Comparison of ENCODE assay signal across 11 cellular contexts in genomic region chr3:45343947-45344346, GRCh38. TPM values are rescaled to one million over a fixed set of nuclear protein-coding genes. Genes with fewer than 3 reads are reported as not detected.
DNase-seq lines count a peak whose midpoint lies in the region; ATAC-seq and TF ChIP-seq lines count a peak whose summit lies in the region.
"Had no signal": no experiment of that assay in that cellular context is flagged by ENCODE, and none has a peak within 500 bp of the region (broad histone marks: within the 10 kb centered on the region; RNA-seq: fewer than 3 reads in every experiment).

No MANE protein-coding gene starts in this region.

- ATAC-seq in HG03571 (IDR thresholded peaks at IDR 0.05; ENCODE audit: unreplicated experiment): no peak
- ATAC-seq in GM18511 (IDR thresholded peaks at IDR 0.05; ENCODE audit: unreplicated experiment): no peak
- ATAC-seq: upper lobe of right lung had no signal

- no peaks in the 10 kb centered on the region for H3K36me3 ChIP-seq in WERI-Rb-1
- H3K36me3 ChIP-seq: upper lobe of right lung had no signal

- H3K9me3 ChIP-seq in WERI-Rb-1 (ENCODE audit: severe bottlenecking): peaks cover 9% of the 10 kb centered on the region
- H3K9me3 ChIP-seq: upper lobe of right lung had no signal

- no peak overlapping the region for H3K27ac ChIP-seq in WERI-Rb-1
- H3K27ac ChIP-seq: upper lobe of right lung had no signal

- peak; percentile 43 for DNase-seq in NCI-H2029 (lab: John Stamatoyannopoulos, UW)
- no peak for DNase-seq in NCI-H2029 treated with DMSO at 0.1 percent for 48 hours (lab: John Stamatoyannopoulos, UW)
- peak; percentile 19 for DNase-seq in M059J (ENCODE audit: low read depth)
- no peak for DNase-seq in WERI-Rb-1
- no peak for DNase-seq in retinal pigment epithelial cell (ENCODE audit: low read depth)
- no peak for DNase-seq in NCI-H345 treated with DMSO at 0.1 percent for 48 hours (lab: John Stamatoyannopoulos, UW; ENCODE audit: unreplicated experiment)
- DNase-seq: activated CD4-positive, alpha-beta memory T cell treated with anti-CD3 and anti-CD28 coated beads, Interleukin-2, amount 10 ng/mL, durations not matched to agents 7 days and 5 days; SW 1271; upper lobe of right lung had no signal

- no peak overlapping the region for H3K4me3 ChIP-seq in WERI-Rb-1 (ENCODE audit: low read depth, low read length)
- no peak overlapping the region for H3K4me3 ChIP-seq in retinal pigment epithelial cell (ENCODE audit: low read length)
- H3K4me3 ChIP-seq: upper lobe of right lung had no signal

- TF ChIP-seq CTCF in WERI-Rb-1 (IDR thresholded peaks at IDR 0.05; ENCODE audit: low read depth, low read length) (0 out of 2 replicates have a peak, but pooled peaks have one; percentile 9), retinal pigment epithelial cell (conservative IDR thresholded peaks at IDR 0.05; ENCODE audit: low read depth, low read length) (peak; percentile 6)

- no peaks in the 10 kb centered on the region for H3K27me3 ChIP-seq in WERI-Rb-1 (ENCODE audit: insufficient read depth, low read depth, severe bottlenecking)
- H3K27me3 ChIP-seq: upper lobe of right lung had no signal

RNA-seq across cellular contexts. Expression of gene LARS2, which starts 44.4 kb away (rescaled TPM):
- 9.9 and 18.0 TPM in 2 replicates for total RNA-seq in M059J (2014; rRNA removed; shearing (Covaris generic))

Comparison
In these comparisons a context has a peak if more than half of its experiments do, and no peak if none do; other contexts are left out.
1. DNase-seq: peak in NCI-H2029 (single experiment) and M059J (single experiment); none in NCI-H2029 treated with DMSO at 0.1 percent for 48 hours (single experiment), WERI-Rb-1 (single experiment), retinal pigment epithelial cell (single experiment) and NCI-H345 treated with DMSO at 0.1 percent for 48 hours (single experiment).